ENCODE assay signal across 9 cellular contexts in the genomic region with DNA sequence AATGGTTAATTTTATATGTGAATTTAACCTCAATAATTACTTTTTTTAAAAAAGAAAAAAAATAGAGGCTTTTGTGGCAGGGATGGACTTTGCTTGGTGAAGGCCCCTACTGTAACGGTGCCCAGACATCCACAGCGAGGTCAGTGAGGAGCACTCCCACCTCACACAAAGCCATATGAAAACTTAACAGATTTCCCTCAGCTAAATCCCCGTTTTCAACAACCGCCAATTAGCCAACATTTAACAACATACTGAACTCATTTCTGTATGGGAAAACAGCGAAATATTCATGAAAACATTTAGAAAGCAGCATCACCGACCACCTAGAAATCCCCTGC. TPM values are rescaled to one million over a fixed set of nuclear protein-coding genes. Genes with fewer than 3 reads are reported as not detected.
A peak's percentile ranks its signal among the peaks of the same experiment; 100 is the strongest.
DNase-seq lines count a peak whose midpoint lies in the region; ATAC-seq and TF ChIP-seq lines count a peak whose summit lies in the region.
"Had no signal": no experiment of that assay in that cellular context is flagged by ENCODE, and none has a peak within 500 bp of the region (broad histone marks: within the 10 kb centered on the region; RNA-seq: fewer than 3 reads in every experiment).

No MANE protein-coding gene starts in this region.

- H3K4me1 Mint-ChIP-seq in activated CD4-positive, alpha-beta memory T cell treated with anti-CD3 and anti-CD28 coated beads, Interleukin-2, amount 10 ng/mL, durations not matched to agents 7 days and 5 days = peaks cover 14% of the 10 kb centered on the region

- H3K27ac ChIP-seq in thymus (ENCODE audit: low read depth) = peak overlapping the region; percentile 97

- POLR2A ChIA-PET in activated CD4-positive, alpha-beta memory T cell treated with anti-CD3 and anti-CD28 coated beads, Interleukin-2, amount 10 ng/mL, durations not matched to agents 7 days and 5 days (lab: Charles Lee) = interaction anchor here (0.7 to 3.3 kb wide), 11 partner anchors 9 to 539 kb away, joined by 3 to 56 read pairs (median 4); a partner anchor contains a TSS

- TF ChIP-seq CTCF in WI38 (IDR thresholded peaks at IDR 0.05; ENCODE audit: low read depth, low read length) = no peak

- H3K36me3 Mint-ChIP-seq in activated CD4-positive, alpha-beta memory T cell treated with anti-CD3 and anti-CD28 coated beads, Interleukin-2, amount 10 ng/mL, durations not matched to agents 7 days and 5 days (ENCODE audit: low read depth) = peaks cover 14% of the 10 kb centered on the region
- H3K36me3 Mint-ChIP-seq: brain had no signal

- no peaks in the 10 kb centered on the region for H3K27me3 ChIP-seq in thymus (ENCODE audit: control insufficient read depth, insufficient read depth)

- CTCF ChIA-PET in activated CD4-positive, alpha-beta memory T cell treated with anti-CD3 and anti-CD28 coated beads, Interleukin-2, amount 10 ng/mL, durations not matched to agents 7 days and 5 days (lab: Charles Lee) = interaction anchor here (1.1 to 1.4 kb wide), 3 partner anchors 12 to 131 kb away, joined by 3 to 6 read pairs (median 5); no protein-coding TSS in a partner anchor

- H3K4me3 Mint-ChIP-seq in activated CD4-positive, alpha-beta memory T cell treated with anti-CD3 and anti-CD28 coated beads, Interleukin-2, amount 10 ng/mL, durations not matched to agents 7 days and 5 days = no peak overlapping the region
- H3K4me3 Mint-ChIP-seq: brain had no signal

- peak; percentile 57 for DNase-seq in NCI-H2107 treated with DMSO at 0.1 percent for 48 hours (lab: John Stamatoyannopoulos, UW; ENCODE audit: unreplicated experiment)
- no peak for DNase-seq in NCI-H2107 (lab: John Stamatoyannopoulos, UW)
- DNase-seq in activated CD4-positive, alpha-beta memory T cell treated with anti-CD3 and anti-CD28 coated beads, Interleukin-2, amount 10 ng/mL, durations not matched to agents 7 days and 5 days = no peak

- no peak overlapping the region for H3K27ac Mint-ChIP-seq in activated CD4-positive, alpha-beta memory T cell treated with anti-CD3 and anti-CD28 coated beads, Interleukin-2, amount 10 ng/mL, durations not matched to agents 7 days and 5 days
- H3K27ac Mint-ChIP-seq: brain had no signal

- H3K36me3 ChIP-seq in thymus (ENCODE audit: control insufficient read depth, insufficient read depth) = peaks cover 4% of the 10 kb centered on the region

- ATAC-seq in HG03025 (IDR thresholded peaks at IDR 0.05; ENCODE audit: low FRiP score, unreplicated experiment) = peak; percentile 8
- ATAC-seq in HG03469 (IDR thresholded peaks at IDR 0.05; ENCODE audit: unreplicated experiment) = no peak

- under 1% methylated on average over 6 of the region's 6 CpGs for WGBS in thymus

- peak overlapping the region; percentile 92 for H3K4me3 ChIP-seq in WI38 (ENCODE audit: low read depth, low read length)
- peak overlapping the region; percentile 95 for H3K4me3 ChIP-seq in iPS-18c (ENCODE audit: insufficient read depth, low read depth, low read length)
- H3K4me3 ChIP-seq in thymus (ENCODE audit: low read length) = peak overlapping the region; percentile 90

- peaks cover 2% of the 10 kb centered on the region for H3K27me3 Mint-ChIP-seq in activated CD4-positive, alpha-beta memory T cell treated with anti-CD3 and anti-CD28 coated beads, Interleukin-2, amount 10 ng/mL, durations not matched to agents 7 days and 5 days
- H3K27me3 Mint-ChIP-seq: brain had no signal

- H3K4me1 ChIP-seq in thymus (ENCODE audit: control insufficient read depth, insufficient read depth, low read length) = peaks cover 7% of the 10 kb centered on the region

- H3K9me3 Mint-ChIP-seq in activated CD4-positive, alpha-beta memory T cell treated with anti-CD3 and anti-CD28 coated beads, Interleukin-2, amount 10 ng/mL, durations not matched to agents 7 days and 5 days = peaks cover 1% of the 10 kb centered on the region

- H3K9me3 ChIP-seq in iPS-18c (ENCODE audit: control insufficient read depth, insufficient read depth, low read length) (no peaks in the 10 kb centered on the region), thymus (ENCODE audit: control insufficient read depth) (no peaks in the 10 kb centered on the region)

RNA-seq across cellular contexts. Expression of a gene that starts 0.6 kb away (rescaled TPM):
- 179 TPM for polyA plus RNA-seq in thymus
- total RNA-seq in activated CD4-positive, alpha-beta memory T cell treated with anti-CD3 and anti-CD28 coated beads, Interleukin-2, amount 10 ng/mL, durations not matched to agents 7 days and 5 days = 100 to 1,000 TPM; 113 to 124 TPM
